In the genomic region with DNA sequence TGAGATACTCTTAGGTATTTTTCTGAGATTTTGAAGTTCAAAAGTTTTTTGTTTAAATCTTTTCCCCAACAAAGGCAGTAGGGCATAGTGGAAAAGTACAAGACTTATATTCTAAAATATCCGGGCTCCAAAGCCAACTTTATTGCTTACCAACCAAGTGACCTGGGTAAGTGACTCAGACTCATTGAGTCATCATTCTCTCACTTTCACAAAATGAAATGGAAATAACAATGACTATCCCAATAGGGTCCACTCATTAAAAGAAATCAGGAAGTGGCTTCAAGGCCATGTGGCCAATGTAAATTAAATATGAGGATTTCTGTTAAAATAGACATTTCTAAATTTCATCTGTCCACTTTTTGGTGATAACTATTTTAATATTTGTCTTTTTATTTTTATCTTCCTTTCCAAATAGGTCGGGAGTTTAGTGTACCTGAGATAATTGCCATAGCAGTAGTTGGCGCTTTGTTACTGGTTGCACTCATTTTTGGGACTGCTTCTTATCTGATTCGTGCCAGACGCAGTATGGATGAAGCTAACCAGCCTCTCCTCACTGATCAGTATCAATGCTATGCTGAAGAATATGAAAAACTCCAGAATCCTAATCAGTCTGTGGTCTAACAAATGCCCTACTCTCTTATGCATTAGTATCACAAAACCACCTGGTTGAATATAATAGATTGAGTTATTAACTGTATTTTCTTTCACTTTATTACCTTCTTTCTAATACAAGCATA, we compare ENCODE assay signal across 15 cellular contexts. TPM values are rescaled to one million over a fixed set of nuclear protein-coding genes. Genes with fewer than 3 reads are reported as not detected.
DNase-seq lines count a peak whose midpoint lies in the region; FAIRE-seq and TF ChIP-seq lines count a peak whose summit lies in the region.
"Had no signal": no experiment of that assay in that cellular context is flagged by ENCODE, and none has a peak within 500 bp of the region (broad histone marks: within the 10 kb centered on the region; RNA-seq: fewer than 3 reads in every experiment).

No MANE protein-coding gene starts in this region.

- no peaks in the 10 kb centered on the region for H3K79me2 ChIP-seq in endothelial cell of umbilical vein (ENCODE audit: control insufficient read depth, insufficient read depth, low read length)

- no peaks in the 10 kb centered on the region for H3K9me3 ChIP-seq in endothelial cell of umbilical vein (replicated peaks; ENCODE audit: control insufficient read depth, insufficient read depth, low read length)
- no peaks in the 10 kb centered on the region for H3K9me3 ChIP-seq in sigmoid colon

- TF ChIP-seq EP300 in sigmoid colon (IDR thresholded peaks at IDR 0.05) = no peak

- peak; percentile 21 for DNase-seq in GM03348 (ENCODE audit: low spot score)
- peak; percentile 53 for DNase-seq in RCC 7860 (ENCODE audit: low spot score)
- peak; percentile 85 for DNase-seq in endothelial cell of umbilical vein (ENCODE audit: low read depth, low spot score)
- DNase-seq in non-pigmented ciliary epithelial cell (ENCODE audit: low read depth) = peak; percentile 55
- DNase-seq in T-helper 2 cell = no peak
- no peak for DNase-seq in immature natural killer cell
- no peak for DNase-seq in sigmoid colon
- DNase-seq in ureter (ENCODE audit: low spot score) = no peak
- DNase-seq: activated CD4-positive, alpha-beta T cell treated with anti-CD3 and anti-CD28 coated beads, Interleukin-2, amount 50 U/mL, for 48 hours; activated effector memory CD4-positive, alpha-beta T cell treated with anti-CD3 and anti-CD28 coated beads, Interleukin-2, amount 50 U/mL, for 16 hours; hippocampal formation; NCI-H2081 had no signal

- H3K4me1 ChIP-seq in endothelial cell of umbilical vein (ENCODE audit: control insufficient read depth, extremely low read depth, insufficient read depth, low read length) (peaks cover 14% of the 10 kb centered on the region), sigmoid colon (no peaks in the 10 kb centered on the region)

- H3K9me3 Mint-ChIP-seq in immature natural killer cell = peaks cover 4 to 40% (median 10%) of the 10 kb centered on the region in 6 donors

- peak; percentile 86 for FAIRE-seq in RCC 7860 (lab: Jason Lieb, UNC)
- FAIRE-seq in endothelial cell of umbilical vein (lab: Jason Lieb, UNC) = no peak
- FAIRE-seq: H1 had no signal

- BruUV-seq in endothelial cell of umbilical vein (replicated peaks; lab: Mats Ljungman, UMichigan) = no TSS peak

- H3K27me3 ChIP-seq in endothelial cell of umbilical vein (ENCODE audit: control insufficient read depth in 2 of 2, insufficient read depth in 2 of 2, low read length in 2 of 2) (no peaks in the 10 kb centered on the region), sigmoid colon (no peaks in the 10 kb centered on the region)

- intact Hi-C loops in endothelial cell of umbilical vein (cut with micrococcal nuclease) = no loop called here
- intact Hi-C loops in sigmoid colon (cut with DNase I) = no loop called here

- H3K27ac Mint-ChIP-seq in immature natural killer cell = no peak overlapping the region
- H3K27ac Mint-ChIP-seq: memory B cell had no signal

- H3K27me3 Mint-ChIP-seq in immature natural killer cell (ENCODE audit: low read depth in 3 of 3) = peaks cover 0 to 2% (median 2%) of the 10 kb centered on the region in 3 donors
- H3K27me3 Mint-ChIP-seq: memory B cell had no signal

- TF ChIP-seq POLR2A in endothelial cell of umbilical vein (IDR thresholded peaks at IDR 0.05; ENCODE audit: low read depth, low read length) = no peak
- TF ChIP-seq POLR2A in sigmoid colon (IDR thresholded peaks at IDR 0.05) = no peak

- H3K9ac ChIP-seq in endothelial cell of umbilical vein (replicated peaks; ENCODE audit: extremely low read depth, insufficient read depth, low read length) = no peak overlapping the region

- H3K9me1 ChIP-seq in endothelial cell of umbilical vein (replicated peaks; ENCODE audit: control insufficient read depth, extremely low read depth, insufficient read depth, low read length) = no peaks in the 10 kb centered on the region

- H3K36me3 Mint-ChIP-seq in immature natural killer cell = no peaks in the 10 kb centered on the region
- H3K36me3 Mint-ChIP-seq: memory B cell had no signal

- TF ChIP-seq CTCF in endothelial cell of umbilical vein (IDR thresholded peaks at IDR 0.05; ENCODE audit: extremely low read depth in 1 of 2, insufficient read depth in 1 of 2, low read depth in 1 of 2, low read length in 2 of 2) (no peak), sigmoid colon (IDR thresholded peaks at IDR 0.05) (no peak)

- WGBS in sigmoid colon, 2 donors = 84 to 86% methylated on average over 5 of the region's 5 CpGs

- POLR2A ChIA-PET in endothelial cell of umbilical vein (lab: Charles Lee) = no interaction called here

- CTCF ChIA-PET in endothelial cell of umbilical vein (lab: Charles Lee) = interaction anchor here (7.8 kb wide), 1 partner anchor 11 kb away, joined by 82 read pairs; no protein-coding TSS in a partner anchor

- no peaks in the 10 kb centered on the region for H3K4me1 Mint-ChIP-seq in immature natural killer cell
- H3K4me1 Mint-ChIP-seq: memory B cell had no signal

- dilution Hi-C loops in endothelial cell of umbilical vein (cut with MboI; ENCODE audit: extremely low pct_ligation_motif_present, low sequenced_read_pairs) = no loop called here

- H3K27ac ChIP-seq in endothelial cell of umbilical vein (ENCODE audit: insufficient read depth, low read depth, low read length) (peak overlapping the region; percentile 71), sigmoid colon (no peak overlapping the region)

- H3K4me2 ChIP-seq in endothelial cell of umbilical vein (ENCODE audit: insufficient read depth, low read length) = peak overlapping the region; percentile 58

- H3K4me3 Mint-ChIP-seq in immature natural killer cell = no peak overlapping the region
- H3K4me3 Mint-ChIP-seq: memory B cell had no signal

- no peaks in the 10 kb centered on the region for H4K20me1 ChIP-seq in endothelial cell of umbilical vein (replicated peaks; ENCODE audit: control insufficient read depth, extremely low read depth, insufficient read depth, low read length)

- H2AFZ ChIP-seq in endothelial cell of umbilical vein (ENCODE audit: low read depth, low read length) = peak overlapping the region; percentile 46

- H3K36me3 ChIP-seq in endothelial cell of umbilical vein (ENCODE audit: control insufficient read depth in 2 of 2, extremely low read depth in 1 of 2, insufficient read depth in 2 of 2, low read length in 2 of 2) (no peaks in the 10 kb centered on the region), sigmoid colon (no peaks in the 10 kb centered on the region)

- H3K4me3 ChIP-seq in endothelial cell of umbilical vein (replicated peaks in 1 of 3; ENCODE audit: insufficient read depth in 1 of 3, low read depth in 1 of 3, low read length in 3 of 3) (no peak overlapping the region), sigmoid colon (no peak overlapping the region)

TF ChIP-seq in endothelial cell of umbilical vein, 7 proteins besides CTCF, POLR2A, EP300 and RAD21:
- no peak for TF ChIP-seq MYC (IDR thresholded peaks at IDR 0.05; ENCODE audit: low read depth, low read length)
- TF ChIP-seq, protein P1, sequence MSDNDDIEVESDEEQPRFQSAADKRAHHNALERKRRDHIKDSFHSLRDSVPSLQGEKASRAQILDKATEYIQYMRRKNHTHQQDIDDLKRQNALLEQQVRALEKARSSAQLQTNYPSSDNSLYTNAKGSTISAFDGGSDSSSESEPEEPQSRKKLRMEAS (IDR thresholded peaks at IDR 0.05; ENCODE audit: insufficient read depth, insufficient read length) = no peak
- peak; percentile 96 for TF ChIP-seq FOS (IDR thresholded peaks at IDR 0.05; ENCODE audit: borderline replicate concordance, insufficient read depth, low read length)
- TF ChIP-seq JUN (IDR thresholded peaks at IDR 0.05; ENCODE audit: borderline replicate concordance, insufficient read depth, insufficient read length, low read depth) = peak; percentile 85
- no peak for TF ChIP-seq GATA2 (IDR thresholded peaks at IDR 0.05; ENCODE audit: insufficient read depth, insufficient read length, low read depth, low read length)
- TF ChIP-seq POLR2AphosphoS5 (IDR thresholded peaks at IDR 0.05; ENCODE audit: insufficient read depth, low read depth, low read length) = peak; percentile 23

RNA-seq across cellular contexts. Expression of a gene that starts 15.5 kb away (rescaled TPM):
- total RNA-seq in endothelial cell of umbilical vein = not detected in 2 replicates
- 0.40 and 0.63 TPM in 2 replicates for polyA plus RNA-seq in endothelial cell of umbilical vein
- 0.35 and 0.39 TPM in 2 replicates for polyA plus RNA-seq in endothelial cell of umbilical vein (2011; cell fraction: cytosol; rRNA removed)
- 0.63 and 0.88 TPM in 2 replicates for polyA plus RNA-seq in endothelial cell of umbilical vein (2011; cell fraction: nucleus; rRNA removed)
- 0.46 and 0.68 TPM in 2 replicates for polyA plus RNA-seq in endothelial cell of umbilical vein (2012)
- 0.87 and 1.7 TPM in 2 replicates for polyA minus RNA-seq in endothelial cell of umbilical vein
- polyA minus RNA-seq in endothelial cell of umbilical vein (2011; cell fraction: cytosol; rRNA and poly(A)+ RNA removed) = not detected
- polyA minus RNA-seq in endothelial cell of umbilical vein (2011; cell fraction: nucleus; rRNA and poly(A)+ RNA removed) = 0.19 and 0.87 TPM in 2 replicates
- not detected for polyA plus RNA-seq in immature natural killer cell
- under 1 TPM in 1 of 4 donors, not detected in 3; 0.16 TPM for total RNA-seq in sigmoid colon
- 1 to 10 TPM in 1 of 3 donors, under 1 TPM in 2; 0.09 to 1.2 (median 0.46) TPM for polyA plus RNA-seq in sigmoid colon
- total RNA-seq in ureter = not detected
- total RNA-seq: H1; T-helper 1 cell treated with Interleukin-12 subunit alpha and Interleukin-12 subunit beta and Interleukin-4 antibody, amounts not matched to agents 30 ng/mL and 1 ng/mL, for 36 hours had no signal

Comparison
In these comparisons a context has a peak if more than half of its experiments do, and no peak if none do; other contexts are left out.
1. DNase-seq: peak in GM03348 (single experiment), RCC 7860 (single experiment), endothelial cell of umbilical vein (single experiment) and non-pigmented ciliary epithelial cell (single experiment); none in T-helper 2 cell (0 of 5), immature natural killer cell (0 of 3), sigmoid colon (single experiment) and ureter (single experiment).